18 cellular contexts compared by ENCODE assay signal in genomic region chr2:85642725-85643124, GRCh38. TPM values are rescaled to one million over a fixed set of nuclear protein-coding genes. Genes with fewer than 3 reads are reported as not detected.
DNase-seq lines count a peak whose midpoint lies in the region; ATAC-seq and TF ChIP-seq lines count a peak whose summit lies in the region.
"Had no signal": no experiment of that assay in that cellular context is flagged by ENCODE, and none has a peak within 500 bp of the region (broad histone marks: within the 10 kb centered on the region; RNA-seq: fewer than 3 reads in every experiment).

No MANE protein-coding gene starts in this region.

- no peak for TF ChIP-seq EP300 in ovary (IDR thresholded peaks at IDR 0.05)

- no peaks in the 10 kb centered on the region for H3K9me3 ChIP-seq in ovary
- H3K9me3 ChIP-seq: neutrophil, sigmoid colon had no signal

- intact Hi-C loops in activated CD4-positive, alpha-beta T cell treated with anti-CD3 and anti-CD28 coated beads for 36 hours (cut with DNase I, micrococcal nuclease): no loop called here
- intact Hi-C loops in ovary (cut with DNase I): loop anchor here in 1 of 4 donors (5.0 kb wide), 1 partner anchor 65 kb away; no protein-coding TSS in a partner anchor

- H3K4me3 Mint-ChIP-seq in activated CD4-positive, alpha-beta T cell treated with anti-CD3 and anti-CD28 coated beads for 36 hours: no peak overlapping the region
- H3K4me3 Mint-ChIP-seq in activated naive CD8-positive, alpha-beta T cell treated with anti-CD3 and anti-CD28 coated beads, Interleukin-2, amount 10 ng/mL, durations not matched to agents 7 days and 5 days: no peak overlapping the region
- no peak overlapping the region for H3K4me3 Mint-ChIP-seq in stimulated activated memory B cell treated with anti-CD40 and anti-IgM and Interleukin-4, amounts not matched to agents 10 μg/mL and 1 μg/mL and 100 μg/mL, for 72 hours

- no peaks in the 10 kb centered on the region for H3K4me1 ChIP-seq in ovary (ENCODE audit: insufficient read depth)
- H3K4me1 ChIP-seq: sigmoid colon had no signal

- H3K36me3 ChIP-seq in ovary: no peaks in the 10 kb centered on the region

- H3K27ac ChIP-seq in ovary: no peak overlapping the region
- H3K27ac ChIP-seq: neutrophil, sigmoid colon had no signal

- peak; percentile 30 for DNase-seq in activated CD4-positive, alpha-beta T cell treated with anti-CD3 and anti-CD28 coated beads for 36 hours
- DNase-seq in activated CD4-positive, alpha-beta T cell treated with anti-CD3 and anti-CD28 coated beads for 1 hour: no peak
- DNase-seq in activated naive CD8-positive, alpha-beta T cell treated with anti-CD3 and anti-CD28 coated beads, Interleukin-2, amount 10 ng/mL, durations not matched to agents 7 days and 5 days: no peak
- DNase-seq in NCI-H82 (lab: John Stamatoyannopoulos, UW): no peak
- no peak for DNase-seq in ovary
- DNase-seq: 8988T, amygdala, HCEC 1CT, NCI-H1436 treated with DMSO at 0.1 percent for 48 hours, NCI-H510A treated with DMSO at 0.1 percent for 48 hours, sigmoid colon had no signal

- 87 to 95% (median 95%) methylated on average over 3 of the region's 3 CpGs for WGBS in ovary, 3 donors

- no peak overlapping the region for H3K4me3 ChIP-seq in ovary
- H3K4me3 ChIP-seq: K562, sigmoid colon had no signal

- no peaks in the 10 kb centered on the region for H3K27me3 ChIP-seq in ovary
- H3K27me3 ChIP-seq: neutrophil, sigmoid colon had no signal

- ATAC-seq in activated CD4-positive, alpha-beta T cell treated with anti-CD3 and anti-CD28 coated beads for 36 hours: peak; percentile 82
- ATAC-seq in GM21526 (IDR thresholded peaks at IDR 0.05; ENCODE audit: low FRiP score, unreplicated experiment) (peak; percentile 74), HG03520 (IDR thresholded peaks at IDR 0.05; ENCODE audit: unreplicated experiment) (peak; percentile 53)
- no peak for ATAC-seq in activated naive CD8-positive, alpha-beta T cell treated with anti-CD3 and anti-CD28 coated beads, Interleukin-2, amount 10 ng/mL, durations not matched to agents 7 days and 5 days (ENCODE audit: low read depth)
- no peak for ATAC-seq in stimulated activated memory B cell treated with anti-CD40 and anti-IgM and Interleukin-4, amounts not matched to agents 10 μg/mL and 1 μg/mL and 100 μg/mL, for 72 hours
- ATAC-seq: K562 had no signal

- H3K4me1 Mint-ChIP-seq in activated CD4-positive, alpha-beta T cell treated with anti-CD3 and anti-CD28 coated beads for 36 hours: peaks cover 14% of the 10 kb centered on the region
- H3K4me1 Mint-ChIP-seq in activated naive CD8-positive, alpha-beta T cell treated with anti-CD3 and anti-CD28 coated beads, Interleukin-2, amount 10 ng/mL, durations not matched to agents 7 days and 5 days: peaks cover 18% of the 10 kb centered on the region
- H3K4me1 Mint-ChIP-seq in stimulated activated memory B cell treated with anti-CD40 and anti-IgM and Interleukin-4, amounts not matched to agents 10 μg/mL and 1 μg/mL and 100 μg/mL, for 72 hours: peaks cover 9% of the 10 kb centered on the region

- POLR2A ChIA-PET in activated CD4-positive, alpha-beta T cell treated with anti-CD3 and anti-CD28 coated beads for 36 hours (lab: Charles Lee): no interaction called here
- POLR2A ChIA-PET in activated naive CD8-positive, alpha-beta T cell treated with anti-CD3 and anti-CD28 coated beads, Interleukin-2, amount 10 ng/mL, durations not matched to agents 7 days and 5 days (lab: Charles Lee): no interaction called here

- no peak for TF ChIP-seq POLR2A in ovary (IDR thresholded peaks at IDR 0.05)

- CTCF ChIA-PET in activated CD4-positive, alpha-beta T cell treated with anti-CD3 and anti-CD28 coated beads for 36 hours (lab: Charles Lee): interaction anchor here (1.0 to 1.4 kb wide), 2 partner anchors 10 to 11 kb away, joined by 3 read pairs; no protein-coding TSS in a partner anchor

- no peak for TF ChIP-seq CTCF in ovary (IDR thresholded peaks at IDR 0.05)

- no peaks in the 10 kb centered on the region for H3K27me3 Mint-ChIP-seq in activated CD4-positive, alpha-beta T cell treated with anti-CD3 and anti-CD28 coated beads for 36 hours
- H3K27me3 Mint-ChIP-seq in activated naive CD8-positive, alpha-beta T cell treated with anti-CD3 and anti-CD28 coated beads, Interleukin-2, amount 10 ng/mL, durations not matched to agents 7 days and 5 days: no peaks in the 10 kb centered on the region
- no peaks in the 10 kb centered on the region for H3K27me3 Mint-ChIP-seq in stimulated activated memory B cell treated with anti-CD40 and anti-IgM and Interleukin-4, amounts not matched to agents 10 μg/mL and 1 μg/mL and 100 μg/mL, for 72 hours

- H3K36me3 Mint-ChIP-seq in activated CD4-positive, alpha-beta T cell treated with anti-CD3 and anti-CD28 coated beads for 36 hours (ENCODE audit: low read depth): peaks cover 61% of the 10 kb centered on the region
- peaks cover 40% of the 10 kb centered on the region for H3K36me3 Mint-ChIP-seq in activated naive CD8-positive, alpha-beta T cell treated with anti-CD3 and anti-CD28 coated beads, Interleukin-2, amount 10 ng/mL, durations not matched to agents 7 days and 5 days
- H3K36me3 Mint-ChIP-seq in stimulated activated memory B cell treated with anti-CD40 and anti-IgM and Interleukin-4, amounts not matched to agents 10 μg/mL and 1 μg/mL and 100 μg/mL, for 72 hours: peaks cover 78% of the 10 kb centered on the region

- peak overlapping the region; percentile 27 for H3K27ac Mint-ChIP-seq in activated CD4-positive, alpha-beta T cell treated with anti-CD3 and anti-CD28 coated beads for 36 hours
- H3K27ac Mint-ChIP-seq in activated naive CD8-positive, alpha-beta T cell treated with anti-CD3 and anti-CD28 coated beads, Interleukin-2, amount 10 ng/mL, durations not matched to agents 7 days and 5 days: peak overlapping the region; percentile 46
- no peak overlapping the region for H3K27ac Mint-ChIP-seq in stimulated activated memory B cell treated with anti-CD40 and anti-IgM and Interleukin-4, amounts not matched to agents 10 μg/mL and 1 μg/mL and 100 μg/mL, for 72 hours

- no peaks in the 10 kb centered on the region for H3K9me3 Mint-ChIP-seq in activated CD4-positive, alpha-beta T cell treated with anti-CD3 and anti-CD28 coated beads for 36 hours (ENCODE audit: low read depth)
- no peaks in the 10 kb centered on the region for H3K9me3 Mint-ChIP-seq in activated naive CD8-positive, alpha-beta T cell treated with anti-CD3 and anti-CD28 coated beads, Interleukin-2, amount 10 ng/mL, durations not matched to agents 7 days and 5 days
- no peaks in the 10 kb centered on the region for H3K9me3 Mint-ChIP-seq in stimulated activated memory B cell treated with anti-CD40 and anti-IgM and Interleukin-4, amounts not matched to agents 10 μg/mL and 1 μg/mL and 100 μg/mL, for 72 hours

RNA-seq across cellular contexts. Expression of gene SFTPB, which starts 25.3 kb away (rescaled TPM):
- not detected for total RNA-seq in activated CD4-positive, alpha-beta T cell treated with anti-CD3 and anti-CD28 coated beads for 36 hours
- not detected for total RNA-seq in activated naive CD8-positive, alpha-beta T cell treated with anti-CD3 and anti-CD28 coated beads, Interleukin-2, amount 10 ng/mL, durations not matched to agents 7 days and 5 days
- 10 to 100 TPM in 1 of 7 donors, 1 to 10 TPM in 3, under 1 TPM in 2, not detected in 1; 0.27 to 15.4 (median 1.1) TPM for total RNA-seq in ovary
- polyA plus RNA-seq in ovary: under 1 TPM in 1 of 2 donors, not detected in 1; 0.97 TPM
- total RNA-seq: activated CD8-positive, alpha-beta memory T cell treated with anti-CD3 and anti-CD28 coated beads for 36 hours; endothelial cell of umbilical vein; sigmoid colon had no signal
- polyA plus RNA-seq: endothelial cell of umbilical vein had no signal

RNA-seq across cellular contexts. Expression of gene USP39, which starts 26.7 kb away (rescaled TPM):
- total RNA-seq in activated CD4-positive, alpha-beta T cell treated with anti-CD3 and anti-CD28 coated beads for 36 hours: 10 to 100 TPM; 81.2 to 95.3 TPM
- total RNA-seq in activated naive CD8-positive, alpha-beta T cell treated with anti-CD3 and anti-CD28 coated beads, Interleukin-2, amount 10 ng/mL, durations not matched to agents 7 days and 5 days: 10 to 100 TPM; 72.8 to 75.2 TPM
- 10 to 100 TPM; 37.6 to 60.0 (median 42.2) TPM for total RNA-seq in ovary
- 10 to 100 TPM; 37.6 to 52.6 TPM for polyA plus RNA-seq in ovary

RNA-seq across cellular contexts. Expression of gene C2orf68, which starts 30.9 kb away (rescaled TPM):
- 10 to 100 TPM; 33.7 to 47.2 TPM for total RNA-seq in activated CD4-positive, alpha-beta T cell treated with anti-CD3 and anti-CD28 coated beads for 36 hours
- 10 to 100 TPM; 54.7 to 61.2 TPM for total RNA-seq in activated naive CD8-positive, alpha-beta T cell treated with anti-CD3 and anti-CD28 coated beads, Interleukin-2, amount 10 ng/mL, durations not matched to agents 7 days and 5 days
- 10 to 100 TPM; 14.6 to 45.4 (median 35.5) TPM for total RNA-seq in ovary
- 10 to 100 TPM; 22.1 to 31.5 TPM for polyA plus RNA-seq in ovary

RNA-seq across cellular contexts. Expression of gene TMEM150A, which starts 40.2 kb away (rescaled TPM):
- 1 to 10 TPM; 1.3 to 2.5 TPM for total RNA-seq in activated CD4-positive, alpha-beta T cell treated with anti-CD3 and anti-CD28 coated beads for 36 hours
- 1 to 10 TPM; 5.3 to 7.0 TPM for total RNA-seq in activated naive CD8-positive, alpha-beta T cell treated with anti-CD3 and anti-CD28 coated beads, Interleukin-2, amount 10 ng/mL, durations not matched to agents 7 days and 5 days
- 10 to 100 TPM; 12.5 to 27.1 (median 18.6) TPM for total RNA-seq in ovary
- 10 to 100 TPM in 1 of 2 donors, 1 to 10 TPM in 1; 7.0 to 17.8 TPM for polyA plus RNA-seq in ovary

RNA-seq across cellular contexts. Expression of gene RNF181, which starts 47.2 kb away (rescaled TPM):
- 100 to 1,000 TPM; 113 to 140 TPM for total RNA-seq in activated CD4-positive, alpha-beta T cell treated with anti-CD3 and anti-CD28 coated beads for 36 hours
- 10 to 100 TPM; 96.4 to 97.4 TPM for total RNA-seq in activated naive CD8-positive, alpha-beta T cell treated with anti-CD3 and anti-CD28 coated beads, Interleukin-2, amount 10 ng/mL, durations not matched to agents 7 days and 5 days
- total RNA-seq in ovary: 100 to 1,000 TPM in 1 of 7 donors, 10 to 100 TPM in 6; 61.1 to 108 (median 93.3) TPM
- polyA plus RNA-seq in ovary: 100 to 1,000 TPM; 123 to 148 TPM

Comparison
In these comparisons a context has a peak if more than half of its experiments do, and no peak if none do; other contexts are left out.
1. ATAC-seq: peak in activated CD4-positive, alpha-beta T cell treated with anti-CD3 and anti-CD28 coated beads for 36 hours (single experiment), GM21526 (single experiment) and HG03520 (single experiment); none in activated naive CD8-positive, alpha-beta T cell treated with anti-CD3 and anti-CD28 coated beads, Interleukin-2, amount 10 ng/mL, durations not matched to agents 7 days and 5 days (single experiment) and stimulated activated memory B cell treated with anti-CD40 and anti-IgM and Interleukin-4, amounts not matched to agents 10 μg/mL and 1 μg/mL and 100 μg/mL, for 72 hours (single experiment).